Comparison of ENCODE assay signal across 24 cellular contexts in the genomic region with DNA sequence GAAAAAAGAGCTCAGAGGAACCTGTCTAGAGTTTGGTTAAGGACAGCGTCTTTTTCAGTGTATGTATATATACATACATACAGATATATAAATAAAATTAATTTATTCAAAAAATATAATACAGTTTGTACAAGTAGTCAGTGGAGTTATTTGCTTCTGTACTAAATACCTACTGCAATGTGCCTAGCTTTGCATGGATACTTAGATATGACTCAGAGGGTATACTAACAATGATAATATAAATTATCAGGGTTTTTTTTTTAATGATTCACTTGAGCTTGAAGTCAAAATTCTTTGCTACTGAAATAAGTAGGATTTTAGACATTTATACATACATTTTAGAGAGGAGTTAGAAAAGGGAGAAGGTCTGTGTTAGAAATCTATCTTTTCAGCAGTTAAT.
DNase-seq lines count a peak whose midpoint lies in the region; ATAC-seq, FAIRE-seq and TF ChIP-seq lines count a peak whose summit lies in the region.
"Had no signal": no experiment of that assay in that cellular context is flagged by ENCODE, and none has a peak within 500 bp of the region (broad histone marks: within the 10 kb centered on the region; RNA-seq: fewer than 3 reads in every experiment).

No MANE protein-coding gene starts in this region.

- H3K79me2 ChIP-seq in endothelial cell of umbilical vein (ENCODE audit: control insufficient read depth, insufficient read depth, low read length) (no peaks in the 10 kb centered on the region), GM23248 (ENCODE audit: insufficient read depth) (no peaks in the 10 kb centered on the region)

- peaks cover 0 to 5% of the 10 kb centered on the region in 2 experiments; a peak in 1 of 4 replicates for H3K79me1 ChIP-seq in IMR-90 (ENCODE audit: low read depth in 1 of 2, low read length in 2 of 2)

- H3K23ac ChIP-seq in IMR-90 (ENCODE audit: low read depth, low read length) = no peak overlapping the region

- TF ChIP-seq POLR2A in IMR-90 (IDR thresholded peaks at IDR 0.05; ENCODE audit: low read depth, low read length) = no peak
- no peak for TF ChIP-seq POLR2A in endothelial cell of umbilical vein (IDR thresholded peaks at IDR 0.05; ENCODE audit: low read depth, low read length)

- H2BK120ac ChIP-seq in IMR-90 (ENCODE audit: low read depth, low read length) = no peak overlapping the region

- no peak overlapping the region for H2AK9ac ChIP-seq in IMR-90 (replicated peaks; ENCODE audit: low read depth, low read length, poor library complexity)

- no peak overlapping the region for H3K56ac ChIP-seq in IMR-90 (ENCODE audit: extremely low read depth, insufficient read depth, low read length)

- TF ChIP-seq CTCF in IMR-90 (conservative IDR thresholded peaks at IDR 0.05; ENCODE audit: low read depth, low read length) (no peak), endothelial cell of umbilical vein (IDR thresholded peaks at IDR 0.05; ENCODE audit: extremely low read depth in 1 of 2, insufficient read depth in 1 of 2, low read depth in 1 of 2, low read length in 2 of 2) (no peak)

- BruUV-seq in IMR-90 (replicated peaks; lab: Mats Ljungman, UMichigan) = no TSS peak
- no TSS peak for BruUV-seq in endothelial cell of umbilical vein (replicated peaks; lab: Mats Ljungman, UMichigan)

- no peak overlapping the region for H3K18ac ChIP-seq in IMR-90 (ENCODE audit: low read depth, low read length)

- H4K5ac ChIP-seq in IMR-90 (ENCODE audit: low read depth, low read length) = no peak overlapping the region

- H4K20me1 ChIP-seq in IMR-90 (ENCODE audit: insufficient read depth, low read length) (no peaks in the 10 kb centered on the region), endothelial cell of umbilical vein (replicated peaks; ENCODE audit: control insufficient read depth, extremely low read depth, insufficient read depth, low read length) (no peaks in the 10 kb centered on the region), GM23248 (ENCODE audit: insufficient read depth) (no peaks in the 10 kb centered on the region)
- H4K20me1 ChIP-seq: BLaER1 treated with 17β-estradiol and CSF1 and Interleukin-3, amounts not matched to agents 10 nM and 100 nM had no signal

- H3K27ac ChIP-seq in IMR-90 (ENCODE audit: insufficient read depth, low read length) (no peak overlapping the region), endothelial cell of umbilical vein (ENCODE audit: insufficient read depth, low read depth, low read length) (no peak overlapping the region), GM23248 (no peak overlapping the region)
- H3K27ac ChIP-seq: 22Rv1; A549; BLaER1 treated with 17β-estradiol and CSF1 and Interleukin-3, amounts not matched to agents 10 nM and 100 nM; C4-2B had no signal

- H3K9ac ChIP-seq in IMR-90 (ENCODE audit: low read depth, low read length) (no peak overlapping the region), endothelial cell of umbilical vein (replicated peaks; ENCODE audit: extremely low read depth, insufficient read depth, low read length) (no peak overlapping the region), GM23248 (no peak overlapping the region)
- H3K9ac ChIP-seq: BLaER1 treated with 17β-estradiol and CSF1 and Interleukin-3, amounts not matched to agents 10 nM and 100 nM had no signal

- H3K4me2 ChIP-seq in IMR-90 (ENCODE audit: low read depth, low read length) = no peak overlapping the region
- H3K4me2 ChIP-seq in endothelial cell of umbilical vein (ENCODE audit: insufficient read depth, low read length) = no peak overlapping the region
- no peak overlapping the region for H3K4me2 ChIP-seq in GM23248 (ENCODE audit: unreplicated experiment)
- H3K4me2 ChIP-seq: A549; BLaER1 treated with 17β-estradiol and CSF1 and Interleukin-3, amounts not matched to agents 10 nM and 100 nM had no signal

- H3K27me3 Mint-ChIP-seq in activated naive CD4-positive, alpha-beta T cell treated with anti-CD3 and anti-CD28 coated beads, Interleukin-2, amount 50 U/mL, for 24 hours = no peaks in the 10 kb centered on the region
- no peaks in the 10 kb centered on the region for H3K27me3 Mint-ChIP-seq in activated naive CD4-positive, alpha-beta T cell treated with anti-CD3 and anti-CD28 coated beads for 36 hours (ENCODE audit: low read depth)
- H3K27me3 Mint-ChIP-seq: CD4-positive, alpha-beta T cell had no signal

- intact Hi-C loops in activated naive CD4-positive, alpha-beta T cell treated with anti-CD3 and anti-CD28 coated beads for 36 hours (cut with micrococcal nuclease) = no loop called here
- intact Hi-C loops in IMR-90 (cut with micrococcal nuclease) = no loop called here
- intact Hi-C loops in endothelial cell of umbilical vein (cut with micrococcal nuclease) = no loop called here

- WGBS in IMR-90 (ENCODE audit: extremely low coverage in 2 of 2, insufficient read length in 1 of 2), 2 experiments = no CpG with 5 or more reads among the region's 1 CpG
- 95 to 100% methylated on average over 1 of the region's 1 CpG for WGBS in GM23248 (ENCODE audit: low coverage in 1 of 2, low lambda C conversion rate in 2 of 2, missing lambda C conversion rate in 2 of 2), 2 experiments

- H2BK20ac ChIP-seq in IMR-90 (ENCODE audit: low read depth, low read length) = no peak overlapping the region

- H3K36me3 Mint-ChIP-seq in activated naive CD4-positive, alpha-beta T cell treated with anti-CD3 and anti-CD28 coated beads, Interleukin-2, amount 50 U/mL, for 24 hours = peaks cover 8% of the 10 kb centered on the region
- H3K36me3 Mint-ChIP-seq in activated naive CD4-positive, alpha-beta T cell treated with anti-CD3 and anti-CD28 coated beads for 36 hours (ENCODE audit: low read depth) = peaks cover 10% of the 10 kb centered on the region
- H3K36me3 Mint-ChIP-seq: CD8-positive, alpha-beta T cell had no signal

- H3K27ac Mint-ChIP-seq in activated naive CD4-positive, alpha-beta T cell treated with anti-CD3 and anti-CD28 coated beads, Interleukin-2, amount 50 U/mL, for 24 hours = peak overlapping the region; percentile 35
- H3K27ac Mint-ChIP-seq in activated naive CD4-positive, alpha-beta T cell treated with anti-CD3 and anti-CD28 coated beads for 36 hours = no peak overlapping the region
- H3K27ac Mint-ChIP-seq: B cell; CD4-positive, alpha-beta T cell; CD8-positive, alpha-beta T cell had no signal

- TF ChIP-seq RAD21 in IMR-90 (IDR thresholded peaks at IDR 0.05; ENCODE audit: low read length) = no peak

- no peaks in the 10 kb centered on the region for H3K9me3 Mint-ChIP-seq in activated naive CD4-positive, alpha-beta T cell treated with anti-CD3 and anti-CD28 coated beads, Interleukin-2, amount 50 U/mL, for 24 hours
- peaks cover 2% of the 10 kb centered on the region for H3K9me3 Mint-ChIP-seq in activated naive CD4-positive, alpha-beta T cell treated with anti-CD3 and anti-CD28 coated beads for 36 hours
- H3K9me3 Mint-ChIP-seq: CD4-positive, alpha-beta T cell had no signal

- H3K4ac ChIP-seq in IMR-90 (ENCODE audit: low read depth, low read length) = no peak overlapping the region

- in situ Hi-C loops in IMR-90 (cut with MboI; ENCODE audit: low sequenced_read_pairs) = no loop called here
- in situ Hi-C loops in GM23248 (cut with MboI) = no loop called here

- no peaks in the 10 kb centered on the region for H3K9me2 ChIP-seq in GM23248 (ENCODE audit: insufficient read depth)

- H3K4me3 Mint-ChIP-seq in activated naive CD4-positive, alpha-beta T cell treated with anti-CD3 and anti-CD28 coated beads, Interleukin-2, amount 50 U/mL, for 24 hours = no peak overlapping the region
- no peak overlapping the region for H3K4me3 Mint-ChIP-seq in activated naive CD4-positive, alpha-beta T cell treated with anti-CD3 and anti-CD28 coated beads for 36 hours
- H3K4me3 Mint-ChIP-seq: B cell; CD4-positive, alpha-beta T cell; CD8-positive, alpha-beta T cell had no signal

- CTCF ChIA-PET in activated naive CD4-positive, alpha-beta T cell treated with anti-CD3 and anti-CD28 coated beads for 36 hours (lab: Charles Lee) = interaction anchor here (0.5 kb wide), 1 partner anchor 473 kb away, joined by 3 read pairs; no protein-coding TSS in a partner anchor
- CTCF ChIA-PET in IMR-90 (lab: Yijun Ruan, JAX) (interaction anchor here (0.6 kb wide), 1 partner anchor 495 kb away, joined by 3 read pairs; no protein-coding TSS in a partner anchor), endothelial cell of umbilical vein (lab: Charles Lee) (no interaction called here)

- H3K4me1 Mint-ChIP-seq in activated naive CD4-positive, alpha-beta T cell treated with anti-CD3 and anti-CD28 coated beads, Interleukin-2, amount 50 U/mL, for 24 hours = no peaks in the 10 kb centered on the region
- no peaks in the 10 kb centered on the region for H3K4me1 Mint-ChIP-seq in activated naive CD4-positive, alpha-beta T cell treated with anti-CD3 and anti-CD28 coated beads for 36 hours (ENCODE audit: low read depth)
- H3K4me1 Mint-ChIP-seq: B cell had no signal

- no peak for DNase-seq in activated naive CD4-positive, alpha-beta T cell treated with anti-CD3 and anti-CD28 coated beads for 36 hours
- peak; percentile 60 for DNase-seq in IMR-90
- DNase-seq in endothelial cell of umbilical vein (ENCODE audit: low read depth, low spot score) = no peak
- peak; percentile 9 for DNase-seq in renal cortical epithelial cell (ENCODE audit: low read depth)
- DNase-seq in GM23248 = no peak
- no peak for DNase-seq in NCI-H2081 (lab: John Stamatoyannopoulos, UW)
- DNase-seq in GM19239 (ENCODE audit: insufficient read length, low spot score) = no peak
- DNase-seq: AML-193; Caco-2; Calu3; CD4-positive, alpha-beta T cell; CD8-positive, alpha-beta T cell; DMS79; DND-41; EL; GF-D8 had no signal

- H3K4me1 ChIP-seq in IMR-90 (ENCODE audit: control insufficient read depth, insufficient read depth, low read length) (peaks cover 4% of the 10 kb centered on the region), endothelial cell of umbilical vein (ENCODE audit: control insufficient read depth, extremely low read depth, insufficient read depth, low read length) (no peaks in the 10 kb centered on the region), GM23248 (ENCODE audit: insufficient read depth) (peaks cover 1% of the 10 kb centered on the region)
- H3K4me1 ChIP-seq: A549, Caco-2 had no signal

- dilution Hi-C loops in IMR-90 (cut with HindIII; ENCODE audit: low sequenced_read_pairs, unreplicated experiment) (no loop called here), endothelial cell of umbilical vein (cut with MboI; ENCODE audit: extremely low pct_ligation_motif_present, low sequenced_read_pairs) (no loop called here)

- H2BK5ac ChIP-seq in IMR-90 (ENCODE audit: low read depth, low read length, poor library complexity, severe bottlenecking) = no peak overlapping the region

- H2BK15ac ChIP-seq in IMR-90 (ENCODE audit: low read depth, low read length) = no peak overlapping the region

- no peak overlapping the region for H2AFZ ChIP-seq in IMR-90 (replicated peaks; ENCODE audit: low read length, poor library complexity)
- no peak overlapping the region for H2AFZ ChIP-seq in endothelial cell of umbilical vein (ENCODE audit: low read depth, low read length)
- no peak overlapping the region for H2AFZ ChIP-seq in GM23248

- H3K14ac ChIP-seq in IMR-90 (replicated peaks; ENCODE audit: low read depth, low read length) = no peak overlapping the region

- H3F3A ChIP-seq in GM23248 (ENCODE audit: insufficient read depth) = peaks cover 2% of the 10 kb centered on the region

- no peaks in the 10 kb centered on the region for H3K9me3 ChIP-seq in IMR-90 (ENCODE audit: control insufficient read depth, insufficient read depth, low read length)
- no peaks in the 10 kb centered on the region for H3K9me3 ChIP-seq in endothelial cell of umbilical vein (replicated peaks; ENCODE audit: control insufficient read depth, insufficient read depth, low read length)
- H3K9me3 ChIP-seq in GM23248 (ENCODE audit: low read depth) = no peaks in the 10 kb centered on the region
- H3K9me3 ChIP-seq: A549, Caco-2 had no signal

- H2AK5ac ChIP-seq in IMR-90 (ENCODE audit: low read depth, low read length) = no peak overlapping the region

- FAIRE-seq in endothelial cell of umbilical vein (lab: Jason Lieb, UNC) = no peak
- no peak for FAIRE-seq in GM19239 (lab: Jason Lieb, UNC)
- FAIRE-seq: A549, D721Med, GM12891 had no signal

- H3K9me1 ChIP-seq in IMR-90 (ENCODE audit: insufficient read depth, low read length) (peaks cover 7% of the 10 kb centered on the region), endothelial cell of umbilical vein (replicated peaks; ENCODE audit: control insufficient read depth, extremely low read depth, insufficient read depth, low read length) (no peaks in the 10 kb centered on the region)

- H3K4me3 ChIP-seq in IMR-90 (ENCODE audit: insufficient read depth, low read depth, low read length) (no peak overlapping the region), endothelial cell of umbilical vein (replicated peaks in 1 of 3; ENCODE audit: insufficient read depth in 1 of 3, low read depth in 1 of 3, low read length in 3 of 3) (no peak overlapping the region), GM23248 (no peak overlapping the region)
- H3K4me3 ChIP-seq: A549; BLaER1 treated with 17β-estradiol and CSF1 and Interleukin-3, amounts not matched to agents 10 nM and 100 nM had no signal

- no peak overlapping the region for H4K91ac ChIP-seq in IMR-90 (ENCODE audit: insufficient read depth, low read depth, low read length)

- ATAC-seq in IMR-90 (ENCODE audit: low read depth) = peak; percentile 75
- ATAC-seq: A549; CD8-positive, alpha-beta T cell had no signal

- H3K36me3 ChIP-seq in IMR-90 (ENCODE audit: control insufficient read depth, insufficient read depth, low read length) (peaks cover 4% of the 10 kb centered on the region), endothelial cell of umbilical vein (ENCODE audit: control insufficient read depth in 2 of 2, extremely low read depth in 1 of 2, insufficient read depth in 2 of 2, low read length in 2 of 2) (no peaks in the 10 kb centered on the region), GM23248 (ENCODE audit: low read depth) (no peaks in the 10 kb centered on the region)

- H3K27me3 ChIP-seq in IMR-90 (ENCODE audit: control insufficient read depth, insufficient read depth, low read length) (no peaks in the 10 kb centered on the region), endothelial cell of umbilical vein (ENCODE audit: control insufficient read depth in 2 of 2, insufficient read depth in 2 of 2, low read length in 2 of 2) (no peaks in the 10 kb centered on the region), GM23248 (replicated peaks; ENCODE audit: insufficient read depth) (no peaks in the 10 kb centered on the region)
- H3K27me3 ChIP-seq: BLaER1 treated with 17β-estradiol and CSF1 and Interleukin-3, amounts not matched to agents 10 nM and 100 nM had no signal

- H4K8ac ChIP-seq in IMR-90 (ENCODE audit: low read depth in 2 of 2, low read length in 2 of 2) = no peak overlapping the region

- POLR2A ChIA-PET in IMR-90 (lab: Charles Lee; ENCODE audit: unreplicated experiment) = no interaction called here
- POLR2A ChIA-PET in endothelial cell of umbilical vein (lab: Charles Lee) = no interaction called here

Comparison
In these comparisons a context has a peak if more than half of its experiments do, and no peak if none do; other contexts are left out.
1. DNase-seq: peak in IMR-90 (single experiment) and renal cortical epithelial cell (single experiment); none in activated naive CD4-positive, alpha-beta T cell treated with anti-CD3 and anti-CD28 coated beads for 36 hours (single experiment), endothelial cell of umbilical vein (single experiment), GM23248 (single experiment), NCI-H2081 (0 of 2) and GM19239 (single experiment).